25 cellular contexts compared by ENCODE assay signal in genomic region chr11:17599460-17599925, GRCh38. TPM values are rescaled to one million over a fixed set of nuclear protein-coding genes. Genes with fewer than 3 reads are reported as not detected.
DNase-seq lines count a peak whose midpoint lies in the region; ATAC-seq, FAIRE-seq and TF ChIP-seq lines count a peak whose summit lies in the region.
"Had no signal": no experiment of that assay in that cellular context is flagged by ENCODE, and none has a peak within 500 bp of the region (broad histone marks: within the 10 kb centered on the region; RNA-seq: fewer than 3 reads in every experiment).

No MANE protein-coding gene starts in this region.

- no peak overlapping the region for H2BK12ac ChIP-seq in neuronal stem cell (ENCODE audit: low read length)

- H3K36me3 Mint-ChIP-seq in natural killer cell treated with Interleukin-12 subunit alpha and Interleukin-12 subunit beta and Interleukin-15 and Interleukin-18, amount 100 ng/mL, for 72 hours = no peaks in the 10 kb centered on the region
- H3K36me3 Mint-ChIP-seq: brain had no signal

- no peaks in the 10 kb centered on the region for H3K9me3 ChIP-seq in GM12878 (replicated peaks; ENCODE audit: control insufficient read depth, insufficient read depth, low read length)
- H3K9me3 ChIP-seq in neuronal stem cell (replicated peaks in 1 of 2; ENCODE audit: control insufficient read depth in 2 of 2, insufficient read depth in 1 of 2, low read depth in 1 of 2, low read length in 2 of 2) = peaks cover 0 to 2% of the 10 kb centered on the region in 2 donors
- no peaks in the 10 kb centered on the region for H3K9me3 ChIP-seq in HepG2 (ENCODE audit: low read length)
- H3K9me3 ChIP-seq: adrenal gland, HAP-1, mucosa of descending colon, uterus had no signal

- CTCF ChIA-PET in GM12878 (lab: Yijun Ruan, JAX) = interaction anchor here (0.6 to 2.0 kb wide), 29 partner anchors 10 to 415 kb away, joined by 3 to 26 read pairs (median 4); no protein-coding TSS in a partner anchor
- CTCF ChIA-PET in HepG2 (lab: Yijun Ruan, JAX; ENCODE audit: low intra/inter-chr PET ratio, low total read pairs) = interaction anchor here (1.8 to 2.1 kb wide), 2 partner anchors 132 to 379 kb away, joined by 3 to 5 read pairs; no protein-coding TSS in a partner anchor

- H3K9ac ChIP-seq in GM12878 (ENCODE audit: control insufficient read depth, insufficient read depth, low read length) (no peak overlapping the region), neuronal stem cell (ENCODE audit: low read depth, low read length, poor library complexity) (no peak overlapping the region), HepG2 (ENCODE audit: insufficient read depth, low read depth, low read length) (no peak overlapping the region)

- DNase-seq in stimulated activated naive CD8-positive, alpha-beta T cell treated with anti-CD3 and anti-CD28 coated beads, Interleukin-15, amount 100 ng/mL, for 72 hours = no peak
- DNase-seq in stimulated activated naive CD8-positive, alpha-beta T cell treated with anti-CD3 and anti-CD28 coated beads, Interleukin-15, Interleukin-2, amounts not matched to agents 100 U/mL and 50 U/mL, for 24 hours = no peak
- DNase-seq in GM12878 (ENCODE audit: low read depth, low spot score) = no peak
- DNase-seq in neuronal stem cell (ENCODE audit: low spot score) = no peak
- DNase-seq in HepG2 (ENCODE audit: low spot score) = no peak
- no peak for DNase-seq in natural killer cell treated with Interleukin-12 subunit alpha and Interleukin-12 subunit beta and Interleukin-15 and Interleukin-18, amount 100 ng/mL, for 72 hours (ENCODE audit: low spot score)
- DNase-seq in T-helper 9 cell = no peak

- no peak overlapping the region for H2BK120ac ChIP-seq in neuronal stem cell (ENCODE audit: low read depth, low read length)

- TF ChIP-seq RAD21 in GM12878 (IDR thresholded peaks at IDR 0.05; ENCODE audit: insufficient read depth, low read depth, low read length) = no peak
- TF ChIP-seq RAD21 in HepG2 (CRISPR knock-in tag; IDR thresholded peaks at IDR 0.05) = no peak

- H3K36me3 ChIP-seq in GM12878 (ENCODE audit: control insufficient read depth in 2 of 2, insufficient read depth in 2 of 2, low read length in 1 of 2) (no peaks in the 10 kb centered on the region), neuronal stem cell (replicated peaks in 1 of 2; ENCODE audit: control insufficient read depth in 2 of 2, insufficient read depth in 2 of 2, low read length in 2 of 2) (no peaks in the 10 kb centered on the region), HepG2 (replicated peaks in 1 of 2; ENCODE audit: control insufficient read depth in 1 of 2, insufficient read depth in 2 of 2, low read length in 2 of 2) (no peaks in the 10 kb centered on the region)
- H3K36me3 ChIP-seq: adrenal gland, HAP-1, uterus had no signal

- no peak overlapping the region for H3K14ac ChIP-seq in neuronal stem cell (ENCODE audit: low read length)

- TF ChIP-seq CTCF in GM12878 (IDR thresholded peaks at IDR 0.05 in 2 of 3, conservative IDR thresholded peaks at IDR 0.05 in 1 of 3; ENCODE audit: control insufficient read depth in 2 of 3, extremely low read depth in 1 of 3, insufficient read depth in 1 of 3, low read depth in 3 of 3, low read length in 3 of 3) (no peak), HepG2 (CRISPR knock-in tag; IDR thresholded peaks at IDR 0.05) (no peak)

- intact Hi-C loops in GM12878 (cut with micrococcal nuclease; ENCODE audit: unreplicated experiment) (loop anchor here (1.0 kb wide), 2 partner anchors 131 to 380 kb away; no protein-coding TSS in a partner anchor), HepG2 (cut with micrococcal nuclease; ENCODE audit: unreplicated experiment) (loop anchor here (2.0 kb wide), 2 partner anchors 131 to 379 kb away; no protein-coding TSS in a partner anchor)

- H3K4me1 ChIP-seq in GM12878 (ENCODE audit: control insufficient read depth, insufficient read depth, low read length) (no peaks in the 10 kb centered on the region), neuronal stem cell (ENCODE audit: control insufficient read depth in 2 of 2, insufficient read depth in 1 of 2, low read depth in 1 of 2, low read length in 2 of 2) (peaks cover 0 to 11% of the 10 kb centered on the region in 2 donors), HepG2 (ENCODE audit: insufficient read depth, low read length) (no peaks in the 10 kb centered on the region)
- H3K4me1 ChIP-seq: adrenal gland, HAP-1, uterus had no signal

- H3K23ac ChIP-seq in neuronal stem cell (ENCODE audit: low read depth, low read length, poor library complexity) = no peak overlapping the region

- H3K4me3 ChIP-seq in GM12878 = no peak overlapping the region
- no peak overlapping the region for H3K4me3 ChIP-seq in neuronal stem cell (ENCODE audit: low read length in 2 of 2)
- no peak overlapping the region for H3K4me3 ChIP-seq in HepG2 (replicated peaks in 1 of 3; ENCODE audit: insufficient read depth in 1 of 3, low read depth in 2 of 3, low read length in 3 of 3)
- H3K4me3 ChIP-seq: adrenal gland, HAP-1, mucosa of descending colon, uterus had no signal

- no peak overlapping the region for H3K4ac ChIP-seq in neuronal stem cell (ENCODE audit: low read length)

- H2AFZ ChIP-seq in GM12878 (ENCODE audit: control insufficient read depth, low read depth, low read length) = no peak overlapping the region
- H2AFZ ChIP-seq in neuronal stem cell (ENCODE audit: low read length) = peak overlapping the region; percentile 25
- H2AFZ ChIP-seq in HepG2 (ENCODE audit: low read length) = no peak overlapping the region

- peaks cover 21% of the 10 kb centered on the region for H3K27me3 Mint-ChIP-seq in stimulated activated naive CD8-positive, alpha-beta T cell treated with anti-CD3 and anti-CD28 coated beads, Interleukin-15, amount 100 ng/mL, for 72 hours
- peaks cover 2 to 4% of the 10 kb centered on the region in 2 donors for H3K27me3 Mint-ChIP-seq in natural killer cell treated with Interleukin-12 subunit alpha and Interleukin-12 subunit beta and Interleukin-15 and Interleukin-18, amount 100 ng/mL, for 72 hours

- H4K91ac ChIP-seq in neuronal stem cell (ENCODE audit: low read depth, low read length, poor library complexity) = no peak overlapping the region

- H3K4me1 Mint-ChIP-seq in stimulated activated naive CD8-positive, alpha-beta T cell treated with anti-CD3 and anti-CD28 coated beads, Interleukin-15, amount 100 ng/mL, for 72 hours = peaks cover 18% of the 10 kb centered on the region
- no peaks in the 10 kb centered on the region for H3K4me1 Mint-ChIP-seq in natural killer cell treated with Interleukin-12 subunit alpha and Interleukin-12 subunit beta and Interleukin-15 and Interleukin-18, amount 100 ng/mL, for 72 hours (ENCODE audit: low read depth in 2 of 2)

- H3K27me3 ChIP-seq in GM12878 (replicated peaks in 1 of 2; ENCODE audit: control insufficient read depth in 2 of 2, insufficient read depth in 2 of 2, low read length in 1 of 2) (no peaks in the 10 kb centered on the region; a peak in 1 of 4 replicates), neuronal stem cell (ENCODE audit: control insufficient read depth in 3 of 3, insufficient read depth in 3 of 3, low read depth in 1 of 3, low read length in 3 of 3) (peaks cover 0 to 19% (median 0%) of the 10 kb centered on the region in 3 experiments), HepG2 (ENCODE audit: control insufficient read depth in 1 of 2, insufficient read depth in 2 of 2, low read length in 2 of 2) (peaks cover 4 to 18% of the 10 kb centered on the region in 2 experiments; a peak in 3 of 5 replicates)
- H3K27me3 ChIP-seq: adrenal gland, uterus had no signal

- no peaks in the 10 kb centered on the region for H3K9me3 Mint-ChIP-seq in stimulated activated naive CD8-positive, alpha-beta T cell treated with anti-CD3 and anti-CD28 coated beads, Interleukin-15, amount 100 ng/mL, for 72 hours
- H3K9me3 Mint-ChIP-seq in natural killer cell treated with Interleukin-12 subunit alpha and Interleukin-12 subunit beta and Interleukin-15 and Interleukin-18, amount 100 ng/mL, for 72 hours = no peaks in the 10 kb centered on the region
- H3K9me3 Mint-ChIP-seq: neural crest cell had no signal

- H2AK5ac ChIP-seq in neuronal stem cell (ENCODE audit: low read depth, low read length) = no peak overlapping the region

- no peak for TF ChIP-seq POLR2A in GM12878 (IDR thresholded peaks at IDR 0.05; ENCODE audit: low read depth, low read length)
- no peak for TF ChIP-seq POLR2A in HepG2 (IDR thresholded peaks at IDR 0.05; ENCODE audit: insufficient read depth in 1 of 2, low read depth in 2 of 2, low read length in 2 of 2)

- RAD21 ChIA-PET in GM12878 (lab: Charles Lee; ENCODE audit: unreplicated experiment) = interaction anchor here (1.0 to 2.3 kb wide), 7 partner anchors 36 to 379 kb away, joined by 3 to 30 read pairs (median 4); no protein-coding TSS in a partner anchor

- ATAC-seq in stimulated activated naive CD8-positive, alpha-beta T cell treated with anti-CD3 and anti-CD28 coated beads, Interleukin-15, amount 100 ng/mL, for 72 hours = peak; percentile 15
- no peak for ATAC-seq in stimulated activated naive CD8-positive, alpha-beta T cell treated with anti-CD3 and anti-CD28 coated beads, Interleukin-15, Interleukin-2, amounts not matched to agents 100 U/mL and 50 U/mL, for 24 hours
- ATAC-seq in GM12878 (0 out of 3 replicates have a peak, but pooled peaks have one; percentile 11), HepG2 (no peak; the same call in 2 of the 3 replicates)
- ATAC-seq in natural killer cell treated with Interleukin-12 subunit alpha and Interleukin-12 subunit beta and Interleukin-15 and Interleukin-18, amount 100 ng/mL, for 72 hours = no peak

- TF ChIP-seq EP300 in GM12878 (IDR thresholded peaks at IDR 0.05; ENCODE audit: borderline replicate concordance in 1 of 2, control insufficient read depth in 1 of 2, low read depth in 2 of 2, low read length in 2 of 2) (no peak), HepG2 (IDR thresholded peaks at IDR 0.05; ENCODE audit: low read depth in 2 of 2, low read length in 2 of 2) (no peak), HepG2 (CRISPR knock-in tag; IDR thresholded peaks at IDR 0.05; ENCODE audit: borderline replicate concordance) (no peak)

- FAIRE-seq in GM12878 (lab: Jason Lieb, UNC) (no peak), HepG2 (lab: Jason Lieb, UNC) (no peak)
- FAIRE-seq: D721Med, islet of Langerhans had no signal

- H3K18ac ChIP-seq in neuronal stem cell (ENCODE audit: low read length) = no peak overlapping the region

- SMC1A ChIA-PET in GM12878 (lab: Charles Lee; ENCODE audit: uncharacterized antibody, unreplicated experiment) = interaction anchor here (1.0 to 3.5 kb wide), 3 partner anchors 131 to 379 kb away, joined by 3 to 16 read pairs (median 10); no protein-coding TSS in a partner anchor

- POLR2A ChIA-PET in GM12878 (lab: Charles Lee) (no interaction called here), HepG2 (lab: Yijun Ruan, JAX) (no interaction called here)

- BruUV-seq in GM12878 (replicated peaks; lab: Mats Ljungman, UMichigan) (no TSS peak), HepG2 (replicated peaks; lab: Mats Ljungman, UMichigan) (no TSS peak)

- H3K4me2 ChIP-seq in GM12878 (ENCODE audit: control insufficient read depth, insufficient read depth) (no peak overlapping the region), neuronal stem cell (ENCODE audit: insufficient read depth, low read length, poor library complexity, severe bottlenecking) (no peak overlapping the region), HepG2 (ENCODE audit: low read depth, low read length) (no peak overlapping the region)

- no peaks in the 10 kb centered on the region for H3K79me2 ChIP-seq in GM12878 (ENCODE audit: control insufficient read depth, insufficient read depth, low read length)
- H3K79me2 ChIP-seq in HepG2 (ENCODE audit: insufficient read depth, low read length) = no peaks in the 10 kb centered on the region

- H3K27ac ChIP-seq in GM12878 (ENCODE audit: control insufficient read depth, insufficient read depth) (no peak overlapping the region), neuronal stem cell (replicated peaks; ENCODE audit: low read length) (no peak overlapping the region), HepG2 (ENCODE audit: extremely low read length, insufficient read depth, low read length) (no peak overlapping the region)
- H3K27ac ChIP-seq: adrenal gland, C4-2B, uterus had no signal

- WGBS in GM12878 (ENCODE audit: insufficient coverage, insufficient replicate concordance, low lambda C conversion rate, missing lambda C conversion rate) = 38% methylated on average over 10 of the region's 10 CpGs
- no CpG with 5 or more reads among the region's 10 CpGs for WGBS in neuronal stem cell (ENCODE audit: extremely low coverage in 2 of 2, insufficient read length in 2 of 2, insufficient replicate concordance in 1 of 2), 2 donors
- 0% methylated on average over 4 of the region's 10 CpGs for WGBS in HepG2 (ENCODE audit: low lambda C conversion rate)

- no peak overlapping the region for H2BK5ac ChIP-seq in neuronal stem cell (ENCODE audit: low read length)

- no peak overlapping the region for H3K27ac Mint-ChIP-seq in stimulated activated naive CD8-positive, alpha-beta T cell treated with anti-CD3 and anti-CD28 coated beads, Interleukin-15, amount 100 ng/mL, for 72 hours
- H3K27ac Mint-ChIP-seq in natural killer cell treated with Interleukin-12 subunit alpha and Interleukin-12 subunit beta and Interleukin-15 and Interleukin-18, amount 100 ng/mL, for 72 hours = no peak overlapping the region
- H3K27ac Mint-ChIP-seq: brain, T-helper 17 cell had no signal

- H3K79me1 ChIP-seq in neuronal stem cell (ENCODE audit: low read depth, low read length) = no peaks in the 10 kb centered on the region

- in situ Hi-C loops in GM12878 (cut with MboI) = loop anchor here (5.0 kb wide), 1 partner anchor 378 kb away; no protein-coding TSS in a partner anchor
- in situ Hi-C loops in HepG2 (cut with HindIII; ENCODE audit: extremely low pct_ligation_motif_present, low pct_unique_long_range_greater_than_20kb) = no loop called here

- no peak overlapping the region for H2BK15ac ChIP-seq in neuronal stem cell (ENCODE audit: low read length)

- no peak overlapping the region for H4K8ac ChIP-seq in neuronal stem cell (ENCODE audit: low read depth, low read length)

- no peaks in the 10 kb centered on the region for H4K20me1 ChIP-seq in GM12878 (ENCODE audit: control insufficient read depth, insufficient read depth)
- H4K20me1 ChIP-seq in HepG2 (ENCODE audit: insufficient read depth, low read length) = no peaks in the 10 kb centered on the region; the same call in 1 of the 2 replicates

- no peak overlapping the region for H3K4me3 Mint-ChIP-seq in stimulated activated naive CD8-positive, alpha-beta T cell treated with anti-CD3 and anti-CD28 coated beads, Interleukin-15, amount 100 ng/mL, for 72 hours
- H3K4me3 Mint-ChIP-seq in natural killer cell treated with Interleukin-12 subunit alpha and Interleukin-12 subunit beta and Interleukin-15 and Interleukin-18, amount 100 ng/mL, for 72 hours = no peak overlapping the region
- H3K4me3 Mint-ChIP-seq: brain, neural crest cell, T-helper 17 cell had no signal

RNA-seq across cellular contexts. Expression of gene OTOG, which starts 52.4 kb away (rescaled TPM):
- not detected in 2 replicates for total RNA-seq in GM12878 (2013; cell fraction: nucleolus; rRNA removed)
- not detected in 2 replicates for total RNA-seq in GM12878 (2014; rRNA removed)
- not detected in 2 replicates for total RNA-seq in GM12878 (2014; rRNA removed; fragmentation: Illumina TruSeq; extraction: Trizol)
- not detected in 2 replicates for total RNA-seq in GM12878 (2021)
- not detected for polyA plus RNA-seq in GM12878 (2011; ENCODE audit: low read depth)
- polyA plus RNA-seq in GM12878 (2011; rRNA removed) = not detected in 2 replicates
- polyA plus RNA-seq in GM12878 (2011; cell fraction: cytosol; rRNA removed) = not detected in 2 replicates
- polyA plus RNA-seq in GM12878 (2011; cell fraction: nucleus; rRNA removed) = 0.01 TPM in 1 of 2 replicates, not detected in the other
- not detected in 2 replicates for polyA plus RNA-seq in GM12878 (2012)
- not detected in 2 replicates for polyA plus RNA-seq in GM12878 (2014; fragmentation: Illumina TruSeq; extraction: Trizol)
- not detected for polyA plus RNA-seq in GM12878 (2014; fragmentation: Nextera tagmentation; extraction: Ambion mirVana)
- not detected in 2 replicates for polyA plus RNA-seq in GM12878 (2014; rRNA removed)
- polyA plus RNA-seq in GM12878 (2016; fragmentation: Nextera tagmentation; extraction: Ambion mirVana) = not detected
- not detected in 2 replicates for polyA minus RNA-seq in GM12878 (2011; rRNA and poly(A)+ RNA removed)
- not detected in 2 replicates for polyA minus RNA-seq in GM12878 (2011; cell fraction: cytosol; rRNA and poly(A)+ RNA removed)
- polyA minus RNA-seq in GM12878 (2011; cell fraction: nucleus; rRNA and poly(A)+ RNA removed) = not detected in 2 replicates
- 0.35 TPM for polyA plus RNA-seq in neuronal stem cell (2013, experiment 1 of 2)
- polyA plus RNA-seq in neuronal stem cell (2013, experiment 2 of 2) = 0.37 TPM
- not detected in 2 replicates for total RNA-seq in HepG2 (2016; rRNA removed; fragmentation: Illumina TruSeq; extraction: Trizol)
- not detected in 2 replicates for total RNA-seq in HepG2 (2016; cell fraction: cytosol; rRNA removed; fragmentation: Illumina TruSeq; extraction: Trizol; ENCODE audit: low read depth)
- total RNA-seq in HepG2 (2016; cell fraction: insoluble cytoplasmic fraction; rRNA removed; fragmentation: Illumina TruSeq; extraction: Trizol) = not detected in 2 replicates
- not detected in 2 replicates for total RNA-seq in HepG2 (2016; cell fraction: membrane; rRNA removed; fragmentation: Illumina TruSeq; extraction: Trizol)
- not detected in 2 replicates for total RNA-seq in HepG2 (2016; cell fraction: nucleus; rRNA removed; fragmentation: Illumina TruSeq; extraction: Trizol)
- not detected in 2 replicates for polyA plus RNA-seq in HepG2 (2011; rRNA removed)
- polyA plus RNA-seq in HepG2 (2011; cell fraction: cytosol; rRNA removed) = not detected in 2 replicates
- not detected in 2 replicates for polyA plus RNA-seq in HepG2 (2011; cell fraction: nucleus; rRNA removed)
- not detected in 2 replicates for polyA plus RNA-seq in HepG2 (2012)
- polyA plus RNA-seq in HepG2 (2016; cell fraction: cytosol; fragmentation: Illumina TruSeq; extraction: Trizol; ENCODE audit: low read depth) = not detected in 2 replicates
- polyA plus RNA-seq in HepG2 (2016; cell fraction: insoluble cytoplasmic fraction; fragmentation: Illumina TruSeq; extraction: Trizol; ENCODE audit: low read depth) = not detected in 2 replicates
- not detected in 2 replicates for polyA plus RNA-seq in HepG2 (2016; cell fraction: membrane; fragmentation: Illumina TruSeq; extraction: Trizol; ENCODE audit: low read depth)
- not detected in 2 replicates for polyA plus RNA-seq in HepG2 (2016; cell fraction: nucleus; fragmentation: Illumina TruSeq; extraction: Trizol; ENCODE audit: insufficient read depth, low read depth)
- 0.84 TPM in 1 of 2 replicates, not detected in the other for polyA minus RNA-seq in HepG2 (2011; rRNA and poly(A)+ RNA removed; ENCODE audit: low replicate concordance)
- not detected in 2 replicates for polyA minus RNA-seq in HepG2 (2011; cell fraction: cytosol; rRNA and poly(A)+ RNA removed)
- not detected in 2 replicates for polyA minus RNA-seq in HepG2 (2011; cell fraction: nucleus; rRNA and poly(A)+ RNA removed)
- not detected for total RNA-seq in natural killer cell treated with Interleukin-12 subunit alpha and Interleukin-12 subunit beta and Interleukin-15 and Interleukin-18, amount 100 ng/mL, for 72 hours
- total RNA-seq: adrenal gland, Daoy, esophagus mucosa, liver, NCI-H460, neural crest cell, posterior vena cava, SK-MEL-5, T-helper 17 cell had no signal
- polyA plus RNA-seq: adrenal gland, AG04450, liver had no signal

RNA-seq across cellular contexts. Expression of gene USH1C, which starts 55.3 kb away (rescaled TPM):
- total RNA-seq in GM12878 (2013; cell fraction: nucleolus; rRNA removed) = not detected in 2 replicates
- total RNA-seq in GM12878 (2014; rRNA removed) = not detected in 2 replicates
- total RNA-seq in GM12878 (2014; rRNA removed; fragmentation: Illumina TruSeq; extraction: Trizol) = not detected in 2 replicates
- total RNA-seq in GM12878 (2021) = not detected in 2 replicates
- polyA plus RNA-seq in GM12878 (2011; ENCODE audit: low read depth) = not detected
- polyA plus RNA-seq in GM12878 (2011; rRNA removed) = not detected in 2 replicates
- polyA plus RNA-seq in GM12878 (2011; cell fraction: cytosol; rRNA removed) = not detected in 2 replicates
- polyA plus RNA-seq in GM12878 (2011; cell fraction: nucleus; rRNA removed) = not detected in 2 replicates
- 0.11 TPM in 1 of 2 replicates, not detected in the other for polyA plus RNA-seq in GM12878 (2012)
- polyA plus RNA-seq in GM12878 (2014; fragmentation: Illumina TruSeq; extraction: Trizol) = not detected in 2 replicates
- polyA plus RNA-seq in GM12878 (2014; fragmentation: Nextera tagmentation; extraction: Ambion mirVana) = not detected
- polyA plus RNA-seq in GM12878 (2014; rRNA removed) = not detected in 2 replicates
- not detected for polyA plus RNA-seq in GM12878 (2016; fragmentation: Nextera tagmentation; extraction: Ambion mirVana)
- not detected in 2 replicates for polyA minus RNA-seq in GM12878 (2011; rRNA and poly(A)+ RNA removed)
- polyA minus RNA-seq in GM12878 (2011; cell fraction: cytosol; rRNA and poly(A)+ RNA removed) = not detected in 2 replicates
- not detected in 2 replicates for polyA minus RNA-seq in GM12878 (2011; cell fraction: nucleus; rRNA and poly(A)+ RNA removed)
- 0.57 TPM for polyA plus RNA-seq in neuronal stem cell (2013, experiment 1 of 2)
- 0.66 TPM for polyA plus RNA-seq in neuronal stem cell (2013, experiment 2 of 2)
- not detected in 2 replicates for total RNA-seq in HepG2 (2016; rRNA removed; fragmentation: Illumina TruSeq; extraction: Trizol)
- total RNA-seq in HepG2 (2016; cell fraction: cytosol; rRNA removed; fragmentation: Illumina TruSeq; extraction: Trizol; ENCODE audit: low read depth) = not detected in 2 replicates
- not detected in 2 replicates for total RNA-seq in HepG2 (2016; cell fraction: insoluble cytoplasmic fraction; rRNA removed; fragmentation: Illumina TruSeq; extraction: Trizol)
- total RNA-seq in HepG2 (2016; cell fraction: membrane; rRNA removed; fragmentation: Illumina TruSeq; extraction: Trizol) = not detected in 2 replicates
- total RNA-seq in HepG2 (2016; cell fraction: nucleus; rRNA removed; fragmentation: Illumina TruSeq; extraction: Trizol) = not detected in 2 replicates
- polyA plus RNA-seq in HepG2 (2011; rRNA removed) = not detected in 2 replicates
- 0.07 TPM in 1 of 2 replicates, not detected in the other for polyA plus RNA-seq in HepG2 (2011; cell fraction: cytosol; rRNA removed)
- 0.14 TPM in 1 of 2 replicates, not detected in the other for polyA plus RNA-seq in HepG2 (2011; cell fraction: nucleus; rRNA removed)
- polyA plus RNA-seq in HepG2 (2012) = not detected in 2 replicates
- not detected in 2 replicates for polyA plus RNA-seq in HepG2 (2016; cell fraction: cytosol; fragmentation: Illumina TruSeq; extraction: Trizol; ENCODE audit: low read depth)
- not detected in 2 replicates for polyA plus RNA-seq in HepG2 (2016; cell fraction: insoluble cytoplasmic fraction; fragmentation: Illumina TruSeq; extraction: Trizol; ENCODE audit: low read depth)
- not detected in 2 replicates for polyA plus RNA-seq in HepG2 (2016; cell fraction: membrane; fragmentation: Illumina TruSeq; extraction: Trizol; ENCODE audit: low read depth)
- not detected in 2 replicates for polyA plus RNA-seq in HepG2 (2016; cell fraction: nucleus; fragmentation: Illumina TruSeq; extraction: Trizol; ENCODE audit: insufficient read depth, low read depth)
- polyA minus RNA-seq in HepG2 (2011; rRNA and poly(A)+ RNA removed; ENCODE audit: low replicate concordance) = 32.5 TPM in 1 of 2 replicates, not detected in the other
- polyA minus RNA-seq in HepG2 (2011; cell fraction: cytosol; rRNA and poly(A)+ RNA removed) = not detected in 2 replicates
- polyA minus RNA-seq in HepG2 (2011; cell fraction: nucleus; rRNA and poly(A)+ RNA removed) = not detected in 2 replicates
- total RNA-seq in natural killer cell treated with Interleukin-12 subunit alpha and Interleukin-12 subunit beta and Interleukin-15 and Interleukin-18, amount 100 ng/mL, for 72 hours = not detected
- total RNA-seq: Daoy, neural crest cell, SK-MEL-5, skeletal muscle tissue, T-helper 17 cell had no signal
- polyA plus RNA-seq: AG04450 had no signal

Comparison
In these comparisons a context has a peak if more than half of its experiments do, and no peak if none do; other contexts are left out.
1. ATAC-seq: peak in stimulated activated naive CD8-positive, alpha-beta T cell treated with anti-CD3 and anti-CD28 coated beads, Interleukin-15, amount 100 ng/mL, for 72 hours (single experiment) and GM12878 (single experiment); none in stimulated activated naive CD8-positive, alpha-beta T cell treated with anti-CD3 and anti-CD28 coated beads, Interleukin-15, Interleukin-2, amounts not matched to agents 100 U/mL and 50 U/mL, for 24 hours (single experiment), HepG2 (single experiment) and natural killer cell treated with Interleukin-12 subunit alpha and Interleukin-12 subunit beta and Interleukin-15 and Interleukin-18, amount 100 ng/mL, for 72 hours (0 of 2).